ENCODE assay signal across 8 cellular contexts in the genomic region with DNA sequence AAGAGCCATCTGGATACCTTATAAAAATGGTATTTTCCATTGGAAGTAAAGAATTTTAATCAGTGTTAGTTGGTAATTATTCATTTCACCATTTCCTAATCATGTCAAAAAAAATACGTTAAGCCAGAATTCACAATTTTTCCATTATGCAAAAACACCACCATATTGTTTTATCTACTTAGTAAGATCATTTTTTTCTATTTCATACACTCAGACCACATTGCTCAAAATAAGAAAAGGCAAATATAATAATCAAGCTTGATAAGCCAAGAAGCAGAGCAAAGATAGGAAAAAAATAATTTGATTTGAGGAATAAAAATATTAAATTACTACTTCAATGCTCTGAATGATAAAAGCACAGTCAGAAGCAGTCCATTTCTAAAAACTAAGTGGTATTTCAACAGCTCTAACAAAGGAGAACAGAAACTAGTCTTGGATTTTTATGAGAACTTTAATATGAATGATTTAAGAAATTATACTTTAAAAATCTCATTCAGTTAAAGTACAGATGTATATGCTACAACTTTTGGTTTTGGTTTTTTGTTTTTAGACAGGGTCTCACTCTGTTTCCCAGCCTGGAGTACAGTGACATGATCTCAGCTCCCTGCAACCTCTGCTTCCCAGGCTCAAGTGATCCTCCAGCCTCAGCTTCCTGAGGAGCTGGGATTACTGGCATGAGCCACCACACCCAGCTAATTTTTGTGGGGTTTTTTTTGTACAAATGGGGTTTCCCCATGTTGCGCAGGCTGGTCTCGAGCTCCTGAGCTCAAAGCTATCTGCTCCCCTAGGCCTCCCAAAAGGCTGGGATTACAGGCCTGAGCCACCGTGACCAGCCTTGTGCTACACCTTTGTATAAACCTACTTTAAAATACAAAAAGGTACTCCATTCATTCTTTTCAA. TPM values are rescaled to one million over a fixed set of nuclear protein-coding genes. Genes with fewer than 3 reads are reported as not detected.
DNase-seq lines count a peak whose midpoint lies in the region; ATAC-seq and TF ChIP-seq lines count a peak whose summit lies in the region.

No MANE protein-coding gene starts in this region.

- no peaks in the 10 kb centered on the region for H3K36me3 ChIP-seq in adrenal gland (replicated peaks in 1 of 2)

- peaks cover 19 to 33% of the 10 kb centered on the region in 2 donors for H3K4me1 ChIP-seq in adrenal gland (replicated peaks in 1 of 2)

- POLR2A ChIA-PET in HEK293T (lab: Yijun Ruan, JAX) = no interaction called here

- H3K4me3 Mint-ChIP-seq in nephron = no peak overlapping the region

- TF ChIP-seq POLR2A in adrenal gland (IDR thresholded peaks at IDR 0.05) = no peak

- H3K27ac Mint-ChIP-seq in nephron = peak overlapping the region in 2 of 3 experiments; percentile 56 to 61

- no peaks in the 10 kb centered on the region for H3K27me3 Mint-ChIP-seq in nephron (ENCODE audit: low read depth)

- H3K9me3 Mint-ChIP-seq in nephron = no peaks in the 10 kb centered on the region

- no peak for TF ChIP-seq CTCF in adrenal gland (IDR thresholded peaks at IDR 0.05)
- no peak for TF ChIP-seq CTCF in nephron (IDR thresholded peaks at IDR 0.05; ENCODE audit: unreplicated experiment in 3 of 3)

- no peaks in the 10 kb centered on the region for H3K36me3 Mint-ChIP-seq in nephron (ENCODE audit: low read depth)

- DNase-seq in ELR (ENCODE audit: low read depth) (peak; percentile 54), MV-4-11 (lab: John Stamatoyannopoulos, UW) (peak; percentile 38), adrenal gland (peak in 4 of 7 donors; percentile 6 to 26 (median 15)), NCI-H187 (lab: John Stamatoyannopoulos, UW) (no peak), HEK293T (ENCODE audit: extremely low spot score) (no peak), ureter (ENCODE audit: low spot score) (no peak)

- H3K27ac ChIP-seq in adrenal gland = peak overlapping the region; percentile 43 to 81 (median 70)

- CTCF ChIA-PET in HEK293T (lab: Yijun Ruan, JAX) = interaction anchor here (0.6 kb wide), 1 partner anchor 1100 kb away, joined by 3 read pairs; no protein-coding TSS in a partner anchor

- no peaks in the 10 kb centered on the region for H3K9me3 ChIP-seq in adrenal gland (replicated peaks in 1 of 3)

- peaks cover 17% of the 10 kb centered on the region for H3K4me1 Mint-ChIP-seq in nephron

- H3K4me3 ChIP-seq in adrenal gland = no peak overlapping the region

- intact Hi-C loops in adrenal gland (cut with DNase I) = no loop called here

- peak; percentile 80 for ATAC-seq in GM21786 (IDR thresholded peaks at IDR 0.05; ENCODE audit: unreplicated experiment)

- 53 to 72% (median 68%) methylated on average over 4 of the region's 4 CpGs for WGBS in adrenal gland, 4 donors

- H3K27me3 ChIP-seq in adrenal gland = no peaks in the 10 kb centered on the region

TF ChIP-seq in HEK293T, 16 proteins besides CTCF, POLR2A, EP300 and RAD21:
- TF ChIP-seq HDGF (IDR thresholded peaks at IDR 0.05; ENCODE audit: borderline replicate concordance) = no peak
- TF ChIP-seq FOXA1 (IDR thresholded peaks at IDR 0.05) = no peak
- TF ChIP-seq ELF4 (IDR thresholded peaks at IDR 0.05) = no peak
- no peak for TF ChIP-seq L3MBTL2 (conservative IDR thresholded peaks at IDR 0.05)
- no peak for TF ChIP-seq NFRKB (IDR thresholded peaks at IDR 0.05)
- TF ChIP-seq BHLHE40 (IDR thresholded peaks at IDR 0.05; ENCODE audit: borderline replicate concordance) = no peak
- no peak for TF ChIP-seq ZNF384 (IDR thresholded peaks at IDR 0.05)
- no peak for TF ChIP-seq ARNT (IDR thresholded peaks at IDR 0.05)
- TF ChIP-seq FOXM1 (IDR thresholded peaks at IDR 0.05; ENCODE audit: borderline replicate concordance) = no peak
- no peak for TF ChIP-seq FOXK2 (IDR thresholded peaks at IDR 0.05)
- no peak for TF ChIP-seq CTBP1 (IDR thresholded peaks at IDR 0.05; ENCODE audit: borderline replicate concordance)
- TF ChIP-seq SP1 (IDR thresholded peaks at IDR 0.05) = no peak
- TF ChIP-seq SUZ12 (IDR thresholded peaks at IDR 0.05) = no peak
- no peak for TF ChIP-seq LEF1 (IDR thresholded peaks at IDR 0.05; ENCODE audit: borderline replicate concordance)
- TF ChIP-seq TARDBP (IDR thresholded peaks at IDR 0.05) = no peak

RNA-seq across cellular contexts. Expression of a gene that starts 46.6 kb away (rescaled TPM):
- 10 to 100 TPM; 10.7 to 83.0 (median 55.2) TPM for total RNA-seq in adrenal gland
- polyA plus RNA-seq in adrenal gland = 10 to 100 TPM; 21.1 to 59.6 (median 21.2) TPM
- 1.2 TPM for total RNA-seq in ureter

Comparison
In these comparisons a context has a peak if more than half of its experiments do, and no peak if none do; other contexts are left out.
1. DNase-seq: peak in ELR (single experiment), MV-4-11 (single experiment) and adrenal gland (4 of 7); none in NCI-H187 (0 of 2), HEK293T (single experiment) and ureter (single experiment).